In genomic region chr3:173044998-173045397, GRCh38 we compare ENCODE assay signal across 24 cellular contexts.
DNase-seq lines count a peak whose midpoint lies in the region; ATAC-seq, FAIRE-seq and TF ChIP-seq lines count a peak whose summit lies in the region.
"Had no signal": no experiment of that assay in that cellular context is flagged by ENCODE, and none has a peak within 500 bp of the region (broad histone marks: within the 10 kb centered on the region; RNA-seq: fewer than 3 reads in every experiment).

No MANE protein-coding gene starts in this region.

- H3K27me3 ChIP-seq in right atrium auricular region (no peaks in the 10 kb centered on the region), H1 (replicated peaks in 1 of 4; ENCODE audit: control insufficient read depth in 3 of 4, extremely low read depth in 1 of 4, insufficient read depth in 3 of 4, low read length in 3 of 4) (no peaks in the 10 kb centered on the region), left ventricle myocardium inferior (ENCODE audit: low read depth) (no peaks in the 10 kb centered on the region), smooth muscle cell (ENCODE audit: low read depth) (no peaks in the 10 kb centered on the region)

- H4K8ac ChIP-seq in H1 (ENCODE audit: extremely low read depth, insufficient read depth, low read length): no peak overlapping the region

- no peak for TF ChIP-seq POLR2A in H1 (IDR thresholded peaks at IDR 0.05; ENCODE audit: control extremely low read depth in 1 of 2, low read depth in 2 of 2, low read length in 2 of 2)

- no peak for DNase-seq in Right ventricle myocardium inferior (ENCODE audit: missing footprints)
- no peak for DNase-seq in right atrium auricular region (ENCODE audit: low spot score)
- no peak for DNase-seq in H1 (ENCODE audit: low read depth in 1 of 2, low spot score in 2 of 2)
- DNase-seq in left ventricle myocardium inferior: no peak
- DNase-seq in smooth muscle cell (lab: John Stamatoyannopoulos, UW; ENCODE audit: unreplicated experiment): no peak
- no peak for DNase-seq in AG08395 (ENCODE audit: low spot score)
- DNase-seq in NCI-H345 (lab: John Stamatoyannopoulos, UW): no peak
- DNase-seq: CD4-positive, CD25-positive, alpha-beta regulatory T cell; DMS153; DND-41; KG1; MM.1S; NCI-H1694; NCI-H2029 treated with DMSO at 0.1 percent for 48 hours; NCI-H510A; NCI-H748 treated with DMSO at 0.1 percent for 48 hours; PC-9; RPMI8226; SHP77 treated with DMSO at 0.1 percent for 48 hours had no signal

- H4K5ac ChIP-seq in H1 (ENCODE audit: insufficient read length, low read depth, low read length): no peak overlapping the region

- H3K9ac ChIP-seq in H1 (replicated peaks in 1 of 4; ENCODE audit: extremely low read depth in 1 of 4, low read depth in 3 of 4, low read length in 3 of 4) (no peak overlapping the region), smooth muscle cell (ENCODE audit: low read depth) (no peak overlapping the region)

- H3F3A ChIP-seq in smooth muscle cell (ENCODE audit: low read depth): no peaks in the 10 kb centered on the region

- ATAC-seq in Right ventricle myocardium inferior (peak; percentile 60), HG03457 (IDR thresholded peaks at IDR 0.05; ENCODE audit: unreplicated experiment) (no peak)

- no peak overlapping the region for H3K14ac ChIP-seq in H1 (ENCODE audit: insufficient read length)

- H3K4ac ChIP-seq in H1 (replicated peaks; ENCODE audit: insufficient read length, low read depth, low read length): no peak overlapping the region

- H2BK15ac ChIP-seq in H1 (ENCODE audit: low read length): no peak overlapping the region

- H3K36me3 ChIP-seq in right atrium auricular region (no peaks in the 10 kb centered on the region), H1 (ENCODE audit: control insufficient read depth in 2 of 4, insufficient read depth in 4 of 4, low read length in 3 of 4) (no peaks in the 10 kb centered on the region), left ventricle myocardium inferior (no peaks in the 10 kb centered on the region), smooth muscle cell (ENCODE audit: low read depth) (no peaks in the 10 kb centered on the region)

- no peak overlapping the region for H2AK5ac ChIP-seq in H1 (ENCODE audit: low read depth, low read length)

- no peaks in the 10 kb centered on the region for H3K4me1 ChIP-seq in right atrium auricular region
- no peaks in the 10 kb centered on the region for H3K4me1 ChIP-seq in H1 (replicated peaks in 1 of 4; ENCODE audit: control insufficient read depth in 3 of 4, insufficient read depth in 4 of 4, low read length in 3 of 4)
- peaks cover 12% of the 10 kb centered on the region for H3K4me1 ChIP-seq in left ventricle myocardium inferior
- no peaks in the 10 kb centered on the region for H3K4me1 ChIP-seq in smooth muscle cell (ENCODE audit: low read depth)

- H2BK120ac ChIP-seq in H1 (replicated peaks; ENCODE audit: low read depth, low read length): no peak overlapping the region

- H2AFZ ChIP-seq in H1 (ENCODE audit: low read length) (peak overlapping the region; percentile 28), smooth muscle cell (ENCODE audit: low read depth) (peak overlapping the region; percentile 61)
- H2AFZ ChIP-seq: PC-9 had no signal

- H3K9me3 ChIP-seq in right atrium auricular region: no peaks in the 10 kb centered on the region
- no peaks in the 10 kb centered on the region for H3K9me3 ChIP-seq in H1 (ENCODE audit: insufficient read depth in 2 of 2, low read depth in 1 of 2, low read length in 1 of 2)
- H3K9me3 ChIP-seq in left ventricle myocardium inferior (replicated peaks): no peaks in the 10 kb centered on the region
- H3K9me3 ChIP-seq in smooth muscle cell (replicated peaks; ENCODE audit: low read depth): no peaks in the 10 kb centered on the region

- no peak overlapping the region for H2BK5ac ChIP-seq in H1 (ENCODE audit: low read depth, low read length)

- no peak overlapping the region for H3K23ac ChIP-seq in H1 (ENCODE audit: insufficient read length)

- H2BK12ac ChIP-seq in H1 (ENCODE audit: low read depth, low read length): no peak overlapping the region

- POLR2A ChIA-PET in H1 (lab: Charles Lee; ENCODE audit: partially characterized antibody): no interaction called here

- no peak overlapping the region for H3K4me2 ChIP-seq in H1 (ENCODE audit: insufficient read depth in 1 of 2, low read depth in 2 of 2, low read length in 2 of 2)
- no peak overlapping the region for H3K4me2 ChIP-seq in smooth muscle cell
- H3K4me2 ChIP-seq: PC-9 had no signal

- CTCF ChIA-PET in H1 (lab: Charles Lee; ENCODE audit: partially characterized antibody): interaction anchor here (0.5 to 1.2 kb wide), 8 partner anchors 9 to 234 kb away, joined by 3 to 4 read pairs (median 3); no protein-coding TSS in a partner anchor

- H3K27ac ChIP-seq in right atrium auricular region (peak overlapping the region in 1 of 2 donors; percentile 47), H1 (ENCODE audit: low read depth, low read length) (no peak overlapping the region), left ventricle myocardium inferior (replicated peaks) (peak overlapping the region; percentile 45), smooth muscle cell (ENCODE audit: low read depth) (no peak overlapping the region)
- H3K27ac ChIP-seq: 22Rv1, PC-9 had no signal

- no peak overlapping the region for H3K18ac ChIP-seq in H1 (ENCODE audit: extremely low read depth, low read length)

- no peak overlapping the region for H3K4me3 ChIP-seq in right atrium auricular region
- no peak overlapping the region for H3K4me3 ChIP-seq in H1 (ENCODE audit: extremely low read depth in 1 of 4, insufficient read depth in 2 of 4, low read depth in 3 of 4, low read length in 4 of 4)
- H3K4me3 ChIP-seq in left ventricle myocardium inferior: no peak overlapping the region
- no peak overlapping the region for H3K4me3 ChIP-seq in smooth muscle cell
- H3K4me3 ChIP-seq: PC-9 had no signal

- 92% methylated on average over 2 of the region's 2 CpGs; no CpG with 5 or more reads in 1 of the 2 experiments for whole genome bisulfite sequencing in H1 (ENCODE audit: extremely low coverage in 1 of 2, insufficient coverage in 1 of 2, insufficient read length in 1 of 2, insufficient replicate concordance in 2 of 2, low coverage in 1 of 2, low lambda C conversion rate in 2 of 2, missing lambda C conversion rate in 1 of 2), 2 experiments
- 85% methylated on average over 2 of the region's 2 CpGs for WGBS in smooth muscle cell (ENCODE audit: low lambda C conversion rate)

- intact Hi-C loops in Right ventricle myocardium inferior (cut with DNase I) (loop anchor here (5.0 kb wide), 2 partner anchors 63 to 208 kb away; no protein-coding TSS in a partner anchor), left ventricle myocardium inferior (cut with micrococcal nuclease) (loop anchor here (10.0 kb wide), 1 partner anchor 230 kb away; no protein-coding TSS in a partner anchor)

- H3K79me1 ChIP-seq in H1 (ENCODE audit: low read depth, low read length): no peaks in the 10 kb centered on the region

- no peaks in the 10 kb centered on the region for H3K79me2 ChIP-seq in H1 (ENCODE audit: control insufficient read depth in 1 of 2, insufficient read depth in 2 of 2, low read length in 2 of 2)
- H3K79me2 ChIP-seq in smooth muscle cell (ENCODE audit: low read depth): no peaks in the 10 kb centered on the region

- no peak for FAIRE-seq in H1 (lab: Jason Lieb, UNC)
- FAIRE-seq: GM12892, GM19239, H54 had no signal

- H2BK20ac ChIP-seq in H1 (ENCODE audit: low read length): no peak overlapping the region

- TF ChIP-seq CTCF in right atrium auricular region (IDR thresholded peaks at IDR 0.05) (no peak), H1 (IDR thresholded peaks at IDR 0.05; ENCODE audit: control extremely low read depth in 1 of 3, insufficient read depth in 1 of 3, low read depth in 1 of 3, low read length in 3 of 3) (no peak), left ventricle myocardium inferior (IDR thresholded peaks at IDR 0.05; ENCODE audit: borderline replicate concordance) (no peak), smooth muscle cell (IDR thresholded peaks at IDR 0.05; ENCODE audit: borderline replicate concordance, insufficient read depth, poor library complexity, severe bottlenecking) (no peak)

- H4K20me1 ChIP-seq in H1 (replicated peaks in 1 of 2; ENCODE audit: control insufficient read depth in 1 of 2, insufficient read depth in 2 of 2, low read length in 2 of 2): no peaks in the 10 kb centered on the region
- no peaks in the 10 kb centered on the region for H4K20me1 ChIP-seq in smooth muscle cell (ENCODE audit: low read depth)

- H3K56ac ChIP-seq in H1 (replicated peaks; ENCODE audit: insufficient read length, low read depth, low read length): no peak overlapping the region

- TF ChIP-seq EP300 in H1 (IDR thresholded peaks at IDR 0.05; ENCODE audit: borderline replicate concordance in 1 of 2, low read depth in 2 of 2, low read length in 2 of 2): no peak

- no peaks in the 10 kb centered on the region for H3K23me2 ChIP-seq in H1 (ENCODE audit: low read depth, low read length)

- H4K91ac ChIP-seq in H1 (replicated peaks; ENCODE audit: insufficient read length, low read length): no peak overlapping the region

- no peak for TF ChIP-seq RAD21 in H1 (IDR thresholded peaks at IDR 0.05 in 1 of 2, conservative IDR thresholded peaks at IDR 0.05 in 1 of 2; ENCODE audit: low read depth in 2 of 2, low read length in 2 of 2)

TF ChIP-seq in H1, 55 proteins besides CTCF, POLR2A, EP300 and RAD21:
- TF ChIP-seq SIX5 (IDR thresholded peaks at IDR 0.05; ENCODE audit: low read depth, low read length) (no peak), ZNF274 (IDR thresholded peaks at IDR 0.05; ENCODE audit: borderline replicate concordance, extremely low read depth, low read length) (no peak), RBBP5 (IDR thresholded peaks at IDR 0.05; ENCODE audit: borderline replicate concordance, low read depth, low read length) (no peak), TCF12 (IDR thresholded peaks at IDR 0.05; ENCODE audit: low read depth, low read length) (no peak), SRF (IDR thresholded peaks at IDR 0.05; ENCODE audit: low read depth, low read length) (no peak)
